In genomic region chr22:24806663-24807001, GRCh38 we compare ENCODE assay signal across 9 cellular contexts. TPM values are rescaled to one million over a fixed set of nuclear protein-coding genes. Genes with fewer than 3 reads are reported as not detected.
A peak's percentile ranks its signal among the peaks of the same experiment; 100 is the strongest.
DNase-seq lines count a peak whose midpoint lies in the region; ATAC-seq lines count a peak whose summit lies in the region.
"Had no signal": no experiment of that assay in that cellular context is flagged by ENCODE, and none has a peak within 500 bp of the region (broad histone marks: within the 10 kb centered on the region; RNA-seq: fewer than 3 reads in every experiment).

No MANE protein-coding gene starts in this region.

- H3K27me3 Mint-ChIP-seq in stimulated activated naive CD8-positive, alpha-beta T cell treated with anti-CD3 and anti-CD28 coated beads, Interleukin-15, Interleukin-2, amounts not matched to agents 100 ng/mL and 50 ng/mL, for 24 hours, result peaks cover 5% of the 10 kb centered on the region
- H3K27me3 Mint-ChIP-seq in stimulated activated naive CD8-positive, alpha-beta T cell treated with anti-CD3 and anti-CD28 coated beads, Interleukin-15, amount 100 ng/mL, for 72 hours, result peaks cover 12% of the 10 kb centered on the region
- H3K27me3 Mint-ChIP-seq in naive thymus-derived CD8-positive, alpha-beta T cell, result peaks cover 0 to 11% (median 3%) of the 10 kb centered on the region in 5 donors

- no peak overlapping the region for H3K27ac ChIP-seq in ectodermal cell (ENCODE audit: insufficient read depth, low read depth, low read length, poor library complexity, severe bottlenecking)
- peak overlapping the region in 1 of 2 donors; percentile 69 for H3K27ac ChIP-seq in aorta (ENCODE audit: low read depth in 1 of 2, low read length in 2 of 2)
- H3K27ac ChIP-seq: SJSA1 had no signal

- H3K4me3 ChIP-seq in ectodermal cell (ENCODE audit: insufficient read depth, low read depth, low read length), result peak overlapping the region; percentile 37
- H3K4me3 ChIP-seq in aorta (ENCODE audit: low read length in 2 of 2), result peak overlapping the region; percentile 55 to 58

- H3K36me3 ChIP-seq in ectodermal cell (ENCODE audit: control insufficient read depth, insufficient read depth, low read length) (no peaks in the 10 kb centered on the region), aorta (ENCODE audit: control insufficient read depth in 1 of 2, insufficient read depth in 2 of 2, low read length in 1 of 2) (no peaks in the 10 kb centered on the region)
- H3K36me3 ChIP-seq: SJSA1 had no signal

- 44 to 50% methylated on average over 11 of the region's 11 CpGs for WGBS in ectodermal cell, 2 experiments
- WGBS in aorta, 2 donors, result 43 to 60% methylated on average over 11 of the region's 11 CpGs

- H3K27me3 ChIP-seq in ectodermal cell (ENCODE audit: control insufficient read depth, insufficient read depth, low read length, poor library complexity, severe bottlenecking), result peaks cover 5% of the 10 kb centered on the region
- H3K27me3 ChIP-seq in aorta (ENCODE audit: control insufficient read depth in 1 of 2, insufficient read depth in 2 of 2, low read length in 1 of 2), result no peaks in the 10 kb centered on the region
- H3K27me3 ChIP-seq: SJSA1 had no signal

- intact Hi-C loops in aorta (cut with DNase I), result loop anchor here in 1 of 2 donors (5.0 kb wide), 1 partner anchor 41 kb away; no protein-coding TSS in a partner anchor

- H3K4me1 ChIP-seq in ectodermal cell (ENCODE audit: control insufficient read depth, insufficient read depth, low read length) (peaks cover 9% of the 10 kb centered on the region), aorta (ENCODE audit: control insufficient read depth in 1 of 2, insufficient read depth in 2 of 2, low read length in 2 of 2) (no peaks in the 10 kb centered on the region)

- POLR2A ChIA-PET in naive thymus-derived CD8-positive, alpha-beta T cell (lab: Charles Lee), result no interaction called here

- H3K27ac Mint-ChIP-seq in stimulated activated naive CD8-positive, alpha-beta T cell treated with anti-CD3 and anti-CD28 coated beads, Interleukin-15, Interleukin-2, amounts not matched to agents 100 ng/mL and 50 ng/mL, for 24 hours, result no peak overlapping the region
- no peak overlapping the region for H3K27ac Mint-ChIP-seq in stimulated activated naive CD8-positive, alpha-beta T cell treated with anti-CD3 and anti-CD28 coated beads, Interleukin-15, amount 100 ng/mL, for 72 hours
- peak overlapping the region in 6 of 10 donors; percentile 16 to 82 (median 70) for H3K27ac Mint-ChIP-seq in naive thymus-derived CD8-positive, alpha-beta T cell

- no peaks in the 10 kb centered on the region for H3K9me3 Mint-ChIP-seq in stimulated activated naive CD8-positive, alpha-beta T cell treated with anti-CD3 and anti-CD28 coated beads, Interleukin-15, Interleukin-2, amounts not matched to agents 100 ng/mL and 50 ng/mL, for 24 hours
- H3K9me3 Mint-ChIP-seq in stimulated activated naive CD8-positive, alpha-beta T cell treated with anti-CD3 and anti-CD28 coated beads, Interleukin-15, amount 100 ng/mL, for 72 hours, result no peaks in the 10 kb centered on the region
- peaks cover 0 to 14% (median 0%) of the 10 kb centered on the region in 9 donors for H3K9me3 Mint-ChIP-seq in naive thymus-derived CD8-positive, alpha-beta T cell

- peak overlapping the region; percentile 11 for H3K4me3 Mint-ChIP-seq in stimulated activated naive CD8-positive, alpha-beta T cell treated with anti-CD3 and anti-CD28 coated beads, Interleukin-15, Interleukin-2, amounts not matched to agents 100 ng/mL and 50 ng/mL, for 24 hours
- peak overlapping the region in 1 of 2 donors; percentile 23 for H3K4me3 Mint-ChIP-seq in stimulated activated naive CD8-positive, alpha-beta T cell treated with anti-CD3 and anti-CD28 coated beads, Interleukin-15, amount 100 ng/mL, for 72 hours
- H3K4me3 Mint-ChIP-seq in naive thymus-derived CD8-positive, alpha-beta T cell, result peak overlapping the region; percentile 49 to 82 (median 62)

- H3K4me1 Mint-ChIP-seq in stimulated activated naive CD8-positive, alpha-beta T cell treated with anti-CD3 and anti-CD28 coated beads, Interleukin-15, Interleukin-2, amounts not matched to agents 100 ng/mL and 50 ng/mL, for 24 hours (ENCODE audit: low read depth), result peaks cover 26% of the 10 kb centered on the region
- H3K4me1 Mint-ChIP-seq in stimulated activated naive CD8-positive, alpha-beta T cell treated with anti-CD3 and anti-CD28 coated beads, Interleukin-15, amount 100 ng/mL, for 72 hours, result peaks cover 13% of the 10 kb centered on the region
- H3K4me1 Mint-ChIP-seq in naive thymus-derived CD8-positive, alpha-beta T cell, result peaks cover 0 to 7% (median 5%) of the 10 kb centered on the region in 4 donors

- DNase-seq in stimulated activated naive CD8-positive, alpha-beta T cell treated with anti-CD3 and anti-CD28 coated beads, Interleukin-15, amount 100 ng/mL, for 72 hours, result no peak
- no peak for DNase-seq in naive thymus-derived CD8-positive, alpha-beta T cell
- DNase-seq in aorta (no peak), left lobe of liver (ENCODE audit: low spot score) (no peak)

- H3K9me3 ChIP-seq in ectodermal cell (ENCODE audit: control insufficient read depth, low read length), result no peaks in the 10 kb centered on the region
- H3K9me3 ChIP-seq in aorta (ENCODE audit: control insufficient read depth, low read length), result no peaks in the 10 kb centered on the region
- H3K9me3 ChIP-seq: SJSA1 had no signal

- no peak for ATAC-seq in stimulated activated naive CD8-positive, alpha-beta T cell treated with anti-CD3 and anti-CD28 coated beads, Interleukin-15, amount 100 ng/mL, for 72 hours
- peak in 1 of 2 donors; percentile 18 for ATAC-seq in naive thymus-derived CD8-positive, alpha-beta T cell
- ATAC-seq in aorta (ENCODE audit: low FRiP score), result no peak
- ATAC-seq in GM19035 (IDR thresholded peaks at IDR 0.05; ENCODE audit: unreplicated experiment), result no peak
- no peak for ATAC-seq in HG02571 (IDR thresholded peaks at IDR 0.05; ENCODE audit: unreplicated experiment)
- ATAC-seq in left lobe of liver, result no peak

- H3K36me3 Mint-ChIP-seq in stimulated activated naive CD8-positive, alpha-beta T cell treated with anti-CD3 and anti-CD28 coated beads, Interleukin-15, Interleukin-2, amounts not matched to agents 100 ng/mL and 50 ng/mL, for 24 hours (ENCODE audit: low read depth), result no peaks in the 10 kb centered on the region
- H3K36me3 Mint-ChIP-seq in naive thymus-derived CD8-positive, alpha-beta T cell, result no peaks in the 10 kb centered on the region

RNA-seq across cellular contexts. Expression of gene SGSM1, which starts 0.6 kb away (rescaled TPM):
- polyA plus RNA-seq in ectodermal cell (2013, experiment 1 of 4), result 1.9 TPM
- polyA plus RNA-seq in ectodermal cell (2013, experiment 2 of 4), result 1.7 TPM
- 1.5 TPM for polyA plus RNA-seq in ectodermal cell (2013, experiment 3 of 4)
- polyA plus RNA-seq in ectodermal cell (2013, experiment 4 of 4), result 1.3 TPM
- total RNA-seq in naive thymus-derived CD8-positive, alpha-beta T cell, result under 1 TPM; 0.70 to 0.82 TPM
- polyA plus RNA-seq in naive thymus-derived CD8-positive, alpha-beta T cell, result under 1 TPM in 2 of 3 donors, not detected in 1; 0.07 to 0.32 TPM
- total RNA-seq in aorta, result 1 to 10 TPM; 9.2 to 9.5 TPM
- 1 to 10 TPM in 1 of 2 donors, under 1 TPM in 1; 0.50 to 5.9 TPM for polyA plus RNA-seq in aorta
- total RNA-seq in left lobe of liver, result 0.18 TPM
- total RNA-seq: SJSA1 had no signal

RNA-seq across cellular contexts. Expression of gene PIWIL3, which starts 32.1 kb away (rescaled TPM):
- polyA plus RNA-seq in ectodermal cell (2013, experiment 1 of 4), result not detected
- not detected for polyA plus RNA-seq in ectodermal cell (2013, experiment 2 of 4)
- polyA plus RNA-seq in ectodermal cell (2013, experiment 3 of 4), result not detected
- not detected for polyA plus RNA-seq in ectodermal cell (2013, experiment 4 of 4)
- total RNA-seq in naive thymus-derived CD8-positive, alpha-beta T cell, result not detected
- not detected for polyA plus RNA-seq in naive thymus-derived CD8-positive, alpha-beta T cell
- total RNA-seq in aorta (not detected), left lobe of liver (not detected)
- not detected for polyA plus RNA-seq in aorta
- total RNA-seq: SJSA1 had no signal

Comparison
In these comparisons a context has a peak if more than half of its experiments do, and no peak if none do; other contexts are left out.
1. H3K27ac Mint-ChIP-seq: peak in naive thymus-derived CD8-positive, alpha-beta T cell (6 of 10); none in stimulated activated naive CD8-positive, alpha-beta T cell treated with anti-CD3 and anti-CD28 coated beads, Interleukin-15, Interleukin-2, amounts not matched to agents 100 ng/mL and 50 ng/mL, for 24 hours (single experiment) and stimulated activated naive CD8-positive, alpha-beta T cell treated with anti-CD3 and anti-CD28 coated beads, Interleukin-15, amount 100 ng/mL, for 72 hours (0 of 2).